In the genomic region with DNA sequence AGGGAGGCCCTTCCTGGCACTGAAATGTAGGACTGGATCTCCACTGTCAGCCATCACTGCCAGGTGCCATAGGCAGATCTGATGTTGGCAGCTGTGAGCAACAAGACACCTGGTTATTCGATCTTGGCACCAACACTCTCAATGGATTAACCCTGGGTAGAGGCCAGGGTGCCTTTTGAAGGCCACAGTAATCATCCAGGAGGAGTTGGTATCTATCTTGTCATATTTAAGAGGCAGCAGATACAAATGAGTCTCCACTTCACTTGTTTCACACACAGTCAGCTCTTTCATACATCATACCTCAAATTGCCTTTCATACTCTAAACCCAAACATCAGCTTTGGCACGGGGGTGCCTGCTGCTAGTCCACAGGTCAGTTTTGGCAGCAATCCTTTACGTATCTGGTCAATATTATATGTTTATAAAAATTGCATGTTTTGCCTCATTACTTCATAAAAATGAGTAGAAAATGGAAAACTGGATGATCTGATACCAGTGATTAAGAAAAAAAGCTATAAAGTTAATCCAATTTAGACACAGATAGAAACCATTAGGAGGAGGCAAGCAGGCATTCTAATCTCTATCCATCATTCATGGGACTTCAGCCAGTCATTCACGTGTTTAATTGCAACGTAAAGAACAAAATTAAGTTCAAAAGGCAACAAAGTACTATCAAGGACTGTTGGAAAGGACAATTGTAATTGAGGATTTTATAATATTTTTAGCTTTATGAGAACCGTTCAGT, we compare ENCODE assay signal across 26 cellular contexts.
"Had no signal": no experiment of that assay in that cellular context is flagged by ENCODE, and none has a peak within 500 bp of the region (broad histone marks: within the 10 kb centered on the region; RNA-seq: fewer than 3 reads in every experiment).

No MANE protein-coding gene starts in this region.

- ATAC-seq: effector memory CD8-positive, alpha-beta T cell; left ventricle myocardium superior; lower lobe of right lung; naive thymus-derived CD8-positive, alpha-beta T cell; sciatic nerve; stimulated activated naive CD8-positive, alpha-beta T cell treated with anti-CD3 and anti-CD28 coated beads, Interleukin-15, amount 100 ng/mL, for 72 hours had no signal

- H3K4me3 ChIP-seq: lower lobe of right lung, prostate gland, right atrium auricular region, smooth muscle cell, suprapubic skin, transverse colon, vagina had no signal

- H3K9me3 ChIP-seq: lower lobe of right lung, prostate gland, right atrium auricular region, suprapubic skin, transverse colon, vagina had no signal

- H3K27me3 Mint-ChIP-seq: effector memory CD8-positive, alpha-beta T cell; naive thymus-derived CD8-positive, alpha-beta T cell; stimulated activated naive CD8-positive, alpha-beta T cell treated with anti-CD3 and anti-CD28 coated beads, Interleukin-15, amount 100 ng/mL, for 72 hours had no signal

- H3K4me1 ChIP-seq: lower lobe of right lung, prostate gland, right atrium auricular region, transverse colon, vagina had no signal

- H3K9me3 Mint-ChIP-seq: effector memory CD8-positive, alpha-beta T cell; immature natural killer cell; nephron progenitor cell; stimulated activated naive CD8-positive, alpha-beta T cell treated with anti-CD3 and anti-CD28 coated beads, Interleukin-15, amount 100 ng/mL, for 72 hours had no signal

- H3K27ac ChIP-seq: lower lobe of right lung, prostate gland, right atrium auricular region, suprapubic skin, transverse colon, vagina had no signal

- H3K4me1 Mint-ChIP-seq: immature natural killer cell; naive thymus-derived CD8-positive, alpha-beta T cell; stimulated activated naive CD8-positive, alpha-beta T cell treated with anti-CD3 and anti-CD28 coated beads, Interleukin-15, amount 100 ng/mL, for 72 hours had no signal

- H3K27ac Mint-ChIP-seq: effector memory CD8-positive, alpha-beta T cell; immature natural killer cell; naive thymus-derived CD8-positive, alpha-beta T cell; nephron progenitor cell; stimulated activated naive CD8-positive, alpha-beta T cell treated with anti-CD3 and anti-CD28 coated beads, Interleukin-15, amount 100 ng/mL, for 72 hours had no signal

- H3K27me3 ChIP-seq: right atrium auricular region, suprapubic skin, transverse colon, vagina had no signal

- H3K36me3 ChIP-seq: lower lobe of right lung, prostate gland, right atrium auricular region, suprapubic skin, transverse colon, vagina had no signal

- FAIRE-seq: endometrium, frontal cortex had no signal

- DNase-seq: dermis blood vessel endothelial cell; effector memory CD8-positive, alpha-beta T cell; hypothalamus; immature natural killer cell; islet precursor cell; kidney glomerular epithelial cell; left ventricle myocardium superior; lower lobe of right lung; naive thymus-derived CD8-positive, alpha-beta T cell; nephron progenitor cell; nucleus accumbens; stimulated activated CD4-positive, alpha-beta T cell treated with anti-CD3 and anti-CD28 coated beads, Interleukin-12 subunit alpha, Interleukin-12 subunit beta, amount 100 ng/mL, for 4 hours; stimulated activated CD4-positive, alpha-beta T cell treated with anti-CD3 and anti-CD28 coated beads, Interleukin-1b, Interleukin-23, amount 100 ng/mL, for 48 hours; stimulated activated CD4-positive, alpha-beta T cell treated with anti-CD3 and anti-CD28 coated beads, Interleukin-4, amount 100 ng/mL, for 1 hour; stimulated activated CD8-positive, alpha-beta memory T cell treated with anti-CD3 and anti-CD28 coated beads, Interleukin-4, amount 100 ng/mL, for 48 hours; stimulated activated naive CD4-positive, alpha-beta T cell; stimulated activated naive CD8-positive, alpha-beta T cell treated with anti-CD3 and anti-CD28 coated beads, Interleukin-15, amount 100 ng/mL, for 72 hours; transverse colon had no signal

- H3K36me3 Mint-ChIP-seq: immature natural killer cell; naive thymus-derived CD8-positive, alpha-beta T cell had no signal

- H3K4me3 Mint-ChIP-seq: effector memory CD8-positive, alpha-beta T cell; immature natural killer cell; naive thymus-derived CD8-positive, alpha-beta T cell; nephron progenitor cell; stimulated activated naive CD8-positive, alpha-beta T cell treated with anti-CD3 and anti-CD28 coated beads, Interleukin-15, amount 100 ng/mL, for 72 hours had no signal
